Comparison of ENCODE assay signal across 28 cellular contexts in the genomic region with DNA sequence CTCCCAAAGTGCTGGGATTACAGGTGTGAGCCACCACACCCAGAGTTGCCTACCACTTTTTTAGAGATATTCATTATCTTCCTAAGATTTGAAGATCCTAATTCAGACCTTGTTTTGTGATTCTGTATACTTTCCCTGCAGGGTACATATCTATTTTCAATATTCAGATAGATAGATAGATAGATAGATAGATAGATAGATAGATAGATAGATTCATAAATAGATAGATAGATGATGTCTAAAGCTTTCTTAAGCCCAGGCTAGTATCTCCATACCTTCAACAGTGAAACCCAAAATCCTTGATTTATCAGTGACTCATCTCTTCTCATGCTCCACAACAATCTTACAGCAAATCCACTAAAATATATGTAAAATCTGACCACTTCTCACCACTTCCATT.
"Had no signal": no experiment of that assay in that cellular context is flagged by ENCODE, and none has a peak within 500 bp of the region (broad histone marks: within the 10 kb centered on the region; RNA-seq: fewer than 3 reads in every experiment).

No MANE protein-coding gene starts in this region.

- H3K9me3 ChIP-seq: suprapubic skin, testis, thyroid gland, upper lobe of right lung, uterus, vagina had no signal

- DNase-seq: stimulated activated CD4-positive, alpha-beta T cell treated with anti-CD3 and anti-CD28 coated beads, Interleukin-2, amount 100 ng/mL, for 48 hours; stimulated activated CD4-positive, alpha-beta T cell treated with anti-CD3 and anti-CD28 coated beads, Interleukin-4, amount 100 ng/mL, for 1 hour; stimulated activated CD4-positive, alpha-beta T cell treated with anti-CD3 and anti-CD28 coated beads, Interleukin-4, amount 100 ng/mL, for 24 hours; stimulated activated CD4-positive, alpha-beta T cell treated with anti-CD3 and anti-CD28 coated beads, Interleukin-4, amount 100 ng/mL, for 4 hours; stimulated activated CD8-positive, alpha-beta memory T cell treated with anti-CD3 and anti-CD28 coated beads, Interleukin-4, amount 100 ng/mL, for 48 hours; stimulated activated naive B cell treated with anti-CD40 and anti-IgM and Interleukin-4, amounts not matched to agents 10 μg/mL and 1 μg/mL and 100 μg/mL, for 72 hours; stimulated activated naive CD4-positive, alpha-beta T cell; stimulated activated naive CD4-positive, alpha-beta T cell treated with Interleukin-2 at 50 U/mL for 16 hours; stimulated activated naive CD8-positive, alpha-beta T cell treated with anti-CD3 and anti-CD28 coated beads, Interleukin-15, amount 100 ng/mL, for 72 hours; stimulated activated naive CD8-positive, alpha-beta T cell treated with anti-CD3 and anti-CD28 coated beads, Interleukin-15, Interleukin-2, amounts not matched to agents 100 U/mL and 50 U/mL, for 24 hours; stomach; substantia nigra; testis; thyroid gland; tibial artery; transverse colon; upper lobe of left lung; upper lobe of right lung; uterus had no signal

- H3K4me1 Mint-ChIP-seq: stimulated activated effector memory CD8-positive, alpha-beta T cell treated with anti-CD3 and anti-CD28 coated beads, Interleukin-12 subunit alpha, Interleukin-12 subunit beta, amount 100 ng/mL, for 72 hours; stimulated activated memory B cell treated with anti-CD40 and anti-IgM and Interleukin-4, amounts not matched to agents 10 μg/mL and 1 μg/mL and 100 μg/mL, for 72 hours; stimulated activated naive B cell treated with anti-CD40 and anti-IgM and Interleukin-4, amounts not matched to agents 10 μg/mL and 1 μg/mL and 100 μg/mL, for 72 hours; stimulated activated naive CD8-positive, alpha-beta T cell treated with anti-CD3 and anti-CD28 coated beads, Interleukin-15, amount 100 ng/mL, for 72 hours had no signal

- H3K4me3 ChIP-seq: stomach, suprapubic skin, testis, thoracic aorta, thyroid gland, tibial artery, tibial nerve, transverse colon, upper lobe of left lung, upper lobe of right lung, uterus, vagina had no signal

- ATAC-seq: stimulated activated effector memory CD8-positive, alpha-beta T cell treated with anti-CD3 and anti-CD28 coated beads, Interleukin-12 subunit alpha, Interleukin-12 subunit beta, amount 100 ng/mL, for 72 hours; stimulated activated memory B cell treated with anti-CD40 and anti-IgM and Interleukin-4, amounts not matched to agents 10 μg/mL and 1 μg/mL and 100 μg/mL, for 72 hours; stimulated activated naive B cell treated with anti-CD40 and anti-IgM and Interleukin-4, amounts not matched to agents 10 μg/mL and 1 μg/mL and 100 μg/mL, for 72 hours; stimulated activated naive CD8-positive, alpha-beta T cell treated with anti-CD3 and anti-CD28 coated beads, Interleukin-15, amount 100 ng/mL, for 72 hours; stimulated activated naive CD8-positive, alpha-beta T cell treated with anti-CD3 and anti-CD28 coated beads, Interleukin-15, Interleukin-2, amounts not matched to agents 100 U/mL and 50 U/mL, for 24 hours; upper lobe of right lung had no signal

- H3K4me1 ChIP-seq: stomach, suprapubic skin, testis, thyroid gland, tibial artery, tibial nerve, transverse colon, upper lobe of left lung, upper lobe of right lung, uterus, vagina had no signal

- H3K4me3 Mint-ChIP-seq: stimulated activated effector memory CD8-positive, alpha-beta T cell treated with anti-CD3 and anti-CD28 coated beads, Interleukin-12 subunit alpha, Interleukin-12 subunit beta, amount 100 ng/mL, for 72 hours; stimulated activated memory B cell treated with anti-CD40 and anti-IgM and Interleukin-4, amounts not matched to agents 10 μg/mL and 1 μg/mL and 100 μg/mL, for 72 hours; stimulated activated naive B cell treated with anti-CD40 and anti-IgM and Interleukin-4, amounts not matched to agents 10 μg/mL and 1 μg/mL and 100 μg/mL, for 72 hours; stimulated activated naive CD8-positive, alpha-beta T cell treated with anti-CD3 and anti-CD28 coated beads, Interleukin-15, amount 100 ng/mL, for 72 hours; stimulated activated naive CD8-positive, alpha-beta T cell treated with anti-CD3 and anti-CD28 coated beads, Interleukin-15, Interleukin-2, amounts not matched to agents 100 ng/mL and 50 ng/mL, for 24 hours; type B pancreatic cell had no signal

- H3K9me3 Mint-ChIP-seq: stimulated activated effector memory CD8-positive, alpha-beta T cell treated with anti-CD3 and anti-CD28 coated beads, Interleukin-12 subunit alpha, Interleukin-12 subunit beta, amount 100 ng/mL, for 72 hours; stimulated activated memory B cell treated with anti-CD40 and anti-IgM and Interleukin-4, amounts not matched to agents 10 μg/mL and 1 μg/mL and 100 μg/mL, for 72 hours; stimulated activated naive CD8-positive, alpha-beta T cell treated with anti-CD3 and anti-CD28 coated beads, Interleukin-15, amount 100 ng/mL, for 72 hours; stimulated activated naive CD8-positive, alpha-beta T cell treated with anti-CD3 and anti-CD28 coated beads, Interleukin-15, Interleukin-2, amounts not matched to agents 100 ng/mL and 50 ng/mL, for 24 hours had no signal

- H3K36me3 Mint-ChIP-seq: stimulated activated effector memory CD8-positive, alpha-beta T cell treated with anti-CD3 and anti-CD28 coated beads, Interleukin-12 subunit alpha, Interleukin-12 subunit beta, amount 100 ng/mL, for 72 hours; stimulated activated memory B cell treated with anti-CD40 and anti-IgM and Interleukin-4, amounts not matched to agents 10 μg/mL and 1 μg/mL and 100 μg/mL, for 72 hours; stimulated activated naive B cell treated with anti-CD40 and anti-IgM and Interleukin-4, amounts not matched to agents 10 μg/mL and 1 μg/mL and 100 μg/mL, for 72 hours; type B pancreatic cell had no signal

- FAIRE-seq: urothelium cell line had no signal

- H3K27me3 ChIP-seq: stomach, suprapubic skin, testis, thyroid gland, tibial artery, tibial nerve, transverse colon, upper lobe of left lung, upper lobe of right lung, uterus, vagina had no signal

- H3K27ac Mint-ChIP-seq: stimulated activated effector memory CD8-positive, alpha-beta T cell treated with anti-CD3 and anti-CD28 coated beads, Interleukin-12 subunit alpha, Interleukin-12 subunit beta, amount 100 ng/mL, for 72 hours; stimulated activated memory B cell treated with anti-CD40 and anti-IgM and Interleukin-4, amounts not matched to agents 10 μg/mL and 1 μg/mL and 100 μg/mL, for 72 hours; stimulated activated naive B cell treated with anti-CD40 and anti-IgM and Interleukin-4, amounts not matched to agents 10 μg/mL and 1 μg/mL and 100 μg/mL, for 72 hours; stimulated activated naive CD8-positive, alpha-beta T cell treated with anti-CD3 and anti-CD28 coated beads, Interleukin-15, amount 100 ng/mL, for 72 hours; stimulated activated naive CD8-positive, alpha-beta T cell treated with anti-CD3 and anti-CD28 coated beads, Interleukin-15, Interleukin-2, amounts not matched to agents 100 ng/mL and 50 ng/mL, for 24 hours; type B pancreatic cell had no signal

- H3K36me3 ChIP-seq: stomach, suprapubic skin, thoracic aorta, thyroid gland, tibial artery, tibial nerve, transverse colon, upper lobe of left lung, upper lobe of right lung, uterus, vagina had no signal

- H3K27ac ChIP-seq: stomach, suprapubic skin, testis, thoracic aorta, thyroid gland, tibial artery, tibial nerve, transverse colon, upper lobe of left lung, upper lobe of right lung, uterus, vagina had no signal
